ENCODE assay signal across 11 cellular contexts in genomic region chr5:148790545-148791333, GRCh38. TPM values are rescaled to one million over a fixed set of nuclear protein-coding genes. Genes with fewer than 3 reads are reported as not detected.
DNase-seq lines count a peak whose midpoint lies in the region; ATAC-seq lines count a peak whose summit lies in the region.
"Had no signal": no experiment of that assay in that cellular context is flagged by ENCODE, and none has a peak within 500 bp of the region (broad histone marks: within the 10 kb centered on the region; RNA-seq: fewer than 3 reads in every experiment).

No MANE protein-coding gene starts in this region.

- no peak overlapping the region for H3K9ac ChIP-seq in skeletal muscle satellite cell (ENCODE audit: low read depth, low read length)

- no peaks in the 10 kb centered on the region for H3K27me3 ChIP-seq in skeletal muscle satellite cell (ENCODE audit: control insufficient read depth, insufficient read depth, low read length)

- H3K4me3 Mint-ChIP-seq in activated CD4-positive, alpha-beta T cell treated with anti-CD3 and anti-CD28 coated beads for 36 hours = no peak overlapping the region

- POLR2A ChIA-PET in activated CD4-positive, alpha-beta T cell treated with anti-CD3 and anti-CD28 coated beads for 36 hours (lab: Charles Lee) = interaction anchor here (1.3 kb wide), 1 partner anchor 9 kb away, joined by 12 read pairs; no protein-coding TSS in a partner anchor

- H3K9me3 Mint-ChIP-seq in activated CD4-positive, alpha-beta T cell treated with anti-CD3 and anti-CD28 coated beads for 36 hours (ENCODE audit: low read depth) = no peaks in the 10 kb centered on the region

- H3K36me3 ChIP-seq in skeletal muscle satellite cell (ENCODE audit: insufficient read depth, low read length) = no peaks in the 10 kb centered on the region

- H3K4me2 ChIP-seq in skeletal muscle satellite cell (ENCODE audit: low read length) = peak overlapping the region; percentile 39

- H3K27me3 Mint-ChIP-seq in activated CD4-positive, alpha-beta T cell treated with anti-CD3 and anti-CD28 coated beads for 36 hours = peaks cover 42% of the 10 kb centered on the region

- peaks cover 23% of the 10 kb centered on the region for H3K4me1 Mint-ChIP-seq in activated CD4-positive, alpha-beta T cell treated with anti-CD3 and anti-CD28 coated beads for 36 hours

- peak; percentile 45 for ATAC-seq in activated CD4-positive, alpha-beta T cell treated with anti-CD3 and anti-CD28 coated beads for 36 hours
- ATAC-seq in HG02678 (IDR thresholded peaks at IDR 0.05; ENCODE audit: unreplicated experiment) = peak; percentile 24
- ATAC-seq: mucosa of descending colon had no signal

- H3K4me3 ChIP-seq in skeletal muscle satellite cell (ENCODE audit: low read length) = peak overlapping the region; percentile 16
- H3K4me3 ChIP-seq: mucosa of descending colon had no signal

- intact Hi-C loops in activated CD4-positive, alpha-beta T cell treated with anti-CD3 and anti-CD28 coated beads for 36 hours (cut with DNase I, micrococcal nuclease) = loop anchor here (1.0 to 5.0 kb wide), 5 partner anchors 10 to 604 kb away; no protein-coding TSS in a partner anchor

- H3K4me1 ChIP-seq in skeletal muscle satellite cell (ENCODE audit: control insufficient read depth, insufficient read depth, low read length) = peaks cover 59% of the 10 kb centered on the region

- no peak overlapping the region for H3K27ac Mint-ChIP-seq in activated CD4-positive, alpha-beta T cell treated with anti-CD3 and anti-CD28 coated beads for 36 hours

- H3K36me3 Mint-ChIP-seq in activated CD4-positive, alpha-beta T cell treated with anti-CD3 and anti-CD28 coated beads for 36 hours (ENCODE audit: low read depth) = no peaks in the 10 kb centered on the region

- DNase-seq in activated CD4-positive, alpha-beta T cell treated with anti-CD3 and anti-CD28 coated beads for 36 hours = no peak
- no peak for DNase-seq in activated CD4-positive, alpha-beta T cell treated with anti-CD3 and anti-CD28 coated beads for 1 hour
- DNase-seq in MV-4-11 (lab: John Stamatoyannopoulos, UW) (peak; percentile 57), kidney glomerular epithelial cell (lab: John Stamatoyannopoulos, UW) (no peak)
- DNase-seq in stimulated activated CD4-positive, alpha-beta T cell treated with anti-CD3 and anti-CD28 coated beads, Interleukin-4, amount 100 ng/mL, for 24 hours = no peak
- DNase-seq in activated effector memory CD4-positive, alpha-beta T cell treated with Interleukin-2 at 50 U/mL for 16 hours = no peak
- DNase-seq: aorta, GF-D8, mucosa of descending colon had no signal

- CTCF ChIA-PET in activated CD4-positive, alpha-beta T cell treated with anti-CD3 and anti-CD28 coated beads for 36 hours (lab: Charles Lee) = interaction anchor here (0.6 to 1.6 kb wide), 8 partner anchors 9 to 160 kb away, joined by 3 to 5 read pairs (median 3); no protein-coding TSS in a partner anchor

- no peaks in the 10 kb centered on the region for H3K9me3 ChIP-seq in skeletal muscle satellite cell (replicated peaks; ENCODE audit: low read length)
- H3K9me3 ChIP-seq: mucosa of descending colon had no signal

RNA-seq across cellular contexts. Expression of gene ADRB2, which starts 35.7 kb away (rescaled TPM):
- under 1 TPM in 1 of 2 experiments, not detected in 1; 0.09 TPM for total RNA-seq in activated CD4-positive, alpha-beta T cell treated with anti-CD3 and anti-CD28 coated beads for 36 hours
- 0.25 and 0.44 TPM in 2 replicates for total RNA-seq in skeletal muscle satellite cell (2012; rRNA removed)
